18 cellular contexts compared by ENCODE assay signal in genomic region chr9:112323378-112323854, GRCh38. TPM values are rescaled to one million over a fixed set of nuclear protein-coding genes. Genes with fewer than 3 reads are reported as not detected.
DNase-seq lines count a peak whose midpoint lies in the region; ATAC-seq and TF ChIP-seq lines count a peak whose summit lies in the region.
"Had no signal": no experiment of that assay in that cellular context is flagged by ENCODE, and none has a peak within 500 bp of the region (broad histone marks: within the 10 kb centered on the region; RNA-seq: fewer than 3 reads in every experiment).

No MANE protein-coding gene starts in this region.

- H3F3A ChIP-seq in PC-9 (ENCODE audit: insufficient read depth, low read depth): peaks cover 19% of the 10 kb centered on the region
- peaks cover 13% of the 10 kb centered on the region for H3F3A ChIP-seq in neural progenitor cell (ENCODE audit: low read depth)

- H3K9me3 ChIP-seq in PC-9 (ENCODE audit: insufficient read depth, low read depth) (no peaks in the 10 kb centered on the region; the same call in 1 of the 2 replicates), neural progenitor cell (ENCODE audit: low read depth) (no peaks in the 10 kb centered on the region), aorta (ENCODE audit: control insufficient read depth, low read length) (no peaks in the 10 kb centered on the region)

- no peak for DNase-seq in activated CD8-positive, alpha-beta memory T cell treated with anti-CD3 and anti-CD28 coated beads, Interleukin-2, amount 10 ng/mL, durations not matched to agents 7 days and 5 days
- DNase-seq in activated CD8-positive, alpha-beta memory T cell treated with anti-CD3 and anti-CD28 coated beads, Interleukin-2, amount 50 U/mL, for 48 hours: no peak
- DNase-seq in PC-9 (no peak), neural progenitor cell (ENCODE audit: low spot score) (no peak), aorta (no peak), NCI-H510A treated with DMSO at 0.1 percent for 48 hours (lab: John Stamatoyannopoulos, UW) (no peak)
- no peak for DNase-seq in central memory CD8-positive, alpha-beta T cell (ENCODE audit: low spot score in 2 of 2)
- DNase-seq: CD8-positive, alpha-beta T cell; DMS79 treated with DMSO at 0.1 percent for 48 hours; H9; KBM-7; NCI-H1417 treated with DMSO at 0.1 percent for 48 hours; NCI-H1930; NCI-H446 had no signal

- no peak for ATAC-seq in activated CD8-positive, alpha-beta memory T cell treated with anti-CD3 and anti-CD28 coated beads, Interleukin-2, amount 10 ng/mL, durations not matched to agents 7 days and 5 days
- ATAC-seq in central memory CD8-positive, alpha-beta T cell (replicated peaks; ENCODE audit: extremely low read depth, poor library complexity, severe bottlenecking): no peak
- ATAC-seq in HG03354 (IDR thresholded peaks at IDR 0.05; ENCODE audit: poor library complexity, severe bottlenecking, unreplicated experiment) (no peak), aorta (ENCODE audit: low FRiP score) (no peak)
- ATAC-seq: CD8-positive, alpha-beta T cell had no signal

- TF ChIP-seq CTCF in PC-9 (conservative IDR thresholded peaks at IDR 0.05) (no peak), neural progenitor cell (IDR thresholded peaks at IDR 0.05) (no peak)

- 86 to 87% methylated on average over 3 of the region's 3 CpGs for WGBS in aorta, 2 donors

- no peak overlapping the region for H2AFZ ChIP-seq in PC-9
- no peak overlapping the region for H2AFZ ChIP-seq in neural progenitor cell (replicated peaks)

- H3K79me2 ChIP-seq in PC-9 (ENCODE audit: low read depth) (peaks cover 98% of the 10 kb centered on the region), neural progenitor cell (ENCODE audit: low read depth) (peaks cover 100% of the 10 kb centered on the region)

- BruUV-seq in PC-9 (replicated peaks; lab: Mats Ljungman, UMichigan): no TSS peak

- CTCF ChIA-PET in activated CD8-positive, alpha-beta memory T cell treated with anti-CD3 and anti-CD28 coated beads, Interleukin-2, amount 10 ng/mL, durations not matched to agents 7 days and 5 days (lab: Charles Lee): interaction anchor here (2.9 kb wide), 1 partner anchor 9 kb away, joined by 9 read pairs; the partner anchor contains the start of gene PTBP3
- CTCF ChIA-PET in PC-9 (lab: Charles Lee): interaction anchor here (0.6 kb wide), 1 partner anchor 145 kb away, joined by 4 read pairs; no protein-coding TSS in a partner anchor

- H3K4me1 ChIP-seq in PC-9 (replicated peaks; ENCODE audit: insufficient read depth) (peaks cover 33% of the 10 kb centered on the region), neural progenitor cell (peaks cover 24% of the 10 kb centered on the region), aorta (ENCODE audit: control insufficient read depth in 1 of 2, insufficient read depth in 2 of 2, low read length in 2 of 2) (peaks cover 3% of the 10 kb centered on the region in 2 donors)

- H3K36me3 Mint-ChIP-seq in activated CD8-positive, alpha-beta memory T cell treated with anti-CD3 and anti-CD28 coated beads, Interleukin-2, amount 10 ng/mL, durations not matched to agents 7 days and 5 days: peaks cover 62% of the 10 kb centered on the region
- H3K36me3 Mint-ChIP-seq in central memory CD8-positive, alpha-beta T cell (ENCODE audit: insufficient read depth): peaks cover 6% of the 10 kb centered on the region
- peaks cover 31% of the 10 kb centered on the region for H3K36me3 Mint-ChIP-seq in neural progenitor cell

- intact Hi-C loops in PC-9 (cut with micrococcal nuclease; ENCODE audit: unreplicated experiment): no loop called here
- intact Hi-C loops in aorta (cut with DNase I): no loop called here

- H3K4me2 ChIP-seq in PC-9 (peak overlapping the region; percentile 15), neural progenitor cell (peak overlapping the region; percentile 14)
- H3K4me2 ChIP-seq: BLaER1 had no signal

- no peak overlapping the region for H3K9ac ChIP-seq in neural progenitor cell
- H3K9ac ChIP-seq: BLaER1 had no signal

- H3K27ac ChIP-seq in PC-9: peak overlapping the region; percentile 45; the same call in 1 of the 2 replicates
- H3K27ac ChIP-seq in neural progenitor cell: no peak overlapping the region
- H3K27ac ChIP-seq in aorta (ENCODE audit: low read depth in 1 of 2, low read length in 2 of 2): no peak overlapping the region
- H3K27ac ChIP-seq: 22Rv1, BLaER1, HL-60 had no signal

- H4K20me1 ChIP-seq in PC-9 (ENCODE audit: insufficient read depth) (peaks cover 18% of the 10 kb centered on the region; the same call in 1 of the 2 replicates), neural progenitor cell (ENCODE audit: low read depth) (peaks cover 79% of the 10 kb centered on the region)

- POLR2A ChIA-PET in PC-9 (lab: Charles Lee; ENCODE audit: unreplicated experiment): interaction anchor here (0.7 kb wide), 1 partner anchor 213 kb away, joined by 3 read pairs; no protein-coding TSS in a partner anchor

- H3K4me3 ChIP-seq in PC-9 (no peak overlapping the region), neural progenitor cell (no peak overlapping the region), aorta (ENCODE audit: low read length in 2 of 2) (no peak overlapping the region)
- H3K4me3 ChIP-seq: BLaER1 had no signal

- peaks cover 5% of the 10 kb centered on the region for H3K9me3 Mint-ChIP-seq in activated CD8-positive, alpha-beta memory T cell treated with anti-CD3 and anti-CD28 coated beads, Interleukin-2, amount 10 ng/mL, durations not matched to agents 7 days and 5 days (ENCODE audit: low read depth)
- H3K9me3 Mint-ChIP-seq in central memory CD8-positive, alpha-beta T cell: no peaks in the 10 kb centered on the region
- peaks cover 38% of the 10 kb centered on the region for H3K9me3 Mint-ChIP-seq in neural progenitor cell
- H3K9me3 Mint-ChIP-seq: H9 had no signal

- H3K27me3 ChIP-seq in PC-9 (ENCODE audit: insufficient read depth, low read depth) (no peaks in the 10 kb centered on the region), neural progenitor cell (no peaks in the 10 kb centered on the region), aorta (ENCODE audit: control insufficient read depth in 1 of 2, insufficient read depth in 2 of 2, low read length in 1 of 2) (peaks cover 0 to 2% of the 10 kb centered on the region in 2 donors)
- H3K27me3 ChIP-seq: BLaER1 had no signal

- H3K36me3 ChIP-seq in PC-9 (ENCODE audit: low read depth): peaks cover 12% of the 10 kb centered on the region; the same call in 1 of the 2 replicates
- no peaks in the 10 kb centered on the region for H3K36me3 ChIP-seq in neural progenitor cell
- H3K36me3 ChIP-seq in aorta (ENCODE audit: control insufficient read depth in 1 of 2, insufficient read depth in 2 of 2, low read length in 1 of 2): no peaks in the 10 kb centered on the region

- H3K27ac Mint-ChIP-seq in activated CD8-positive, alpha-beta memory T cell treated with anti-CD3 and anti-CD28 coated beads, Interleukin-2, amount 10 ng/mL, durations not matched to agents 7 days and 5 days: peak overlapping the region; percentile 60
- H3K27ac Mint-ChIP-seq in central memory CD8-positive, alpha-beta T cell (ENCODE audit: low read depth): peak overlapping the region; percentile 41
- H3K27ac Mint-ChIP-seq in neural progenitor cell: no peak overlapping the region

- no peak overlapping the region for H3K4me3 Mint-ChIP-seq in activated CD8-positive, alpha-beta memory T cell treated with anti-CD3 and anti-CD28 coated beads, Interleukin-2, amount 10 ng/mL, durations not matched to agents 7 days and 5 days
- no peak overlapping the region for H3K4me3 Mint-ChIP-seq in central memory CD8-positive, alpha-beta T cell
- no peak overlapping the region for H3K4me3 Mint-ChIP-seq in neural progenitor cell
- H3K4me3 Mint-ChIP-seq: CD8-positive, alpha-beta T cell; H9 had no signal

- no peaks in the 10 kb centered on the region for H3K27me3 Mint-ChIP-seq in activated CD8-positive, alpha-beta memory T cell treated with anti-CD3 and anti-CD28 coated beads, Interleukin-2, amount 10 ng/mL, durations not matched to agents 7 days and 5 days
- H3K27me3 Mint-ChIP-seq in central memory CD8-positive, alpha-beta T cell: no peaks in the 10 kb centered on the region
- H3K27me3 Mint-ChIP-seq in neural progenitor cell (ENCODE audit: insufficient read depth, low read depth): no peaks in the 10 kb centered on the region

- H3K9me2 ChIP-seq in PC-9 (ENCODE audit: insufficient read depth): no peaks in the 10 kb centered on the region

- peaks cover 56% of the 10 kb centered on the region for H3K4me1 Mint-ChIP-seq in activated CD8-positive, alpha-beta memory T cell treated with anti-CD3 and anti-CD28 coated beads, Interleukin-2, amount 10 ng/mL, durations not matched to agents 7 days and 5 days
- peaks cover 55% of the 10 kb centered on the region for H3K4me1 Mint-ChIP-seq in central memory CD8-positive, alpha-beta T cell
- H3K4me1 Mint-ChIP-seq in neural progenitor cell: no peaks in the 10 kb centered on the region

RNA-seq across cellular contexts. Expression of gene PTBP3, which starts 10.0 kb away (rescaled TPM):
- 100 to 1,000 TPM; 152 to 186 TPM for total RNA-seq in activated CD8-positive, alpha-beta memory T cell treated with anti-CD3 and anti-CD28 coated beads, Interleukin-2, amount 10 ng/mL, durations not matched to agents 7 days and 5 days
- total RNA-seq in PC-9 (2021): 75.9 and 141 TPM in 2 replicates
- 84.7 and 85.3 TPM in 2 replicates for total RNA-seq in neural progenitor cell (ENCODE audit: low replicate concordance)
- total RNA-seq in aorta: 10 to 100 TPM; 39.6 to 74.1 TPM
- polyA plus RNA-seq in aorta: 10 to 100 TPM in 1 of 2 donors, 1 to 10 TPM in 1; 5.2 to 12.9 TPM

RNA-seq across cellular contexts. Expression of gene HSDL2, which starts 56.5 kb away (rescaled TPM):
- total RNA-seq in activated CD8-positive, alpha-beta memory T cell treated with anti-CD3 and anti-CD28 coated beads, Interleukin-2, amount 10 ng/mL, durations not matched to agents 7 days and 5 days: 10 to 100 TPM; 18.2 to 19.3 TPM
- total RNA-seq in PC-9 (2021) (51.9 and 60.6 TPM in 2 replicates), neural progenitor cell (ENCODE audit: low replicate concordance) (14.5 and 23.8 TPM in 2 replicates), aorta (10 to 100 TPM; 30.4 to 42.0 TPM)
- 10 to 100 TPM; 27.6 to 37.6 TPM for polyA plus RNA-seq in aorta
